In the genomic region with DNA sequence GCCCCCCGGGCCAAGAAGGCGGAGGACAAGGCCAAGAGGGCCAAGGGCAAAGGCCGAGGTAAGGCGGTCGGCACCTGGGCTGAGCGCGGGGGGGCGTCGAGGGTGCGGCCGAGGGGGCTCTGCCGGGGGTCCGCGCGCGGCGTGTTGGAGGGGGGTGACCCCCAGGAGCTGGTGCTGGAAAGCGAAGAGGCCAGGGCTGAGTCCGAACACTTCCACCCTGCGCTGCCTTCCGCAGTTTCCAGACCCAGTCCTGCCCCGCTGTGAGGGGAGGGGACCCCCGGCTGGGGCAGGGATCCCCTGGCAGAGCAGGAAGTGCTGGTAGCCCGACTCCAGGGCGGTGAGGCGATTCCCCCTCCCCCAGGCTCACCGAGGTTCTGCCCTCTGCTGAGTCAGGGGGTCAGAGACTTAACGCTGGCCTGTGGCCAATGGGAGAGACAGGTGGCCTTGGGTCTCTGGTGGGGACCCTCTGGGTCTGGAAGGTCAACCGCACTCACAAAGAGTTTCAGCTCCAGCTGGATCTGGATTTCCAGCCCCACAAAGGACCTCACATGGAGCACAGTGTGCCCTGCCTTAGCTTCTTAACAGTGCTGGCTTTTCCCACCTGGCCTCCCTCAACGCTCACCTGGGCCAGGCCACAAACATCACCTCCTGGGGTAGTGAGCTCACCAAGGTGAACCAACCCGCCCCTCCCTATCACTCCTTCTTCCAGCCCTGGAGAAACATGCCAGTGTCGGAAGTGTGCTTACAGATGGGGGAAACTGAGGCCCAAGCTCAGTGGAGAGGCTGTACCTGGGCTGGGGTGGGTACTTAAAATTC, we compare ENCODE assay signal across 8 cellular contexts. TPM values are rescaled to one million over a fixed set of nuclear protein-coding genes. Genes with fewer than 3 reads are reported as not detected.
A peak's percentile ranks its signal among the peaks of the same experiment; 100 is the strongest.
DNase-seq lines count a peak whose midpoint lies in the region; ATAC-seq, FAIRE-seq and TF ChIP-seq lines count a peak whose summit lies in the region.

No MANE protein-coding gene starts in this region.

- H3K27ac ChIP-seq in ascending aorta (peak overlapping the region; percentile 93 to 97), keratinocyte (ENCODE audit: control insufficient read depth, insufficient read depth, low read length) (peak overlapping the region; percentile 81), stomach (peak overlapping the region; percentile 96 to 98 (median 97))

- H3K9ac ChIP-seq in keratinocyte (ENCODE audit: control insufficient read depth, extremely low read depth, insufficient read depth, low read length): peak overlapping the region; percentile 87

- peak overlapping the region; percentile 39 for H2AFZ ChIP-seq in keratinocyte (ENCODE audit: control insufficient read depth, low read length)

- H3K27me3 ChIP-seq in ascending aorta (no peaks in the 10 kb centered on the region), keratinocyte (ENCODE audit: control insufficient read depth, extremely low read depth, insufficient read depth, low read length) (no peaks in the 10 kb centered on the region), stomach (peaks cover 0 to 7% (median 0%) of the 10 kb centered on the region in 3 donors)

- peak overlapping the region; percentile 51 for H3K4me3 Mint-ChIP-seq in T-helper 1 cell treated with Interleukin-12 subunit alpha and Interleukin-12 subunit beta and Interleukin-4 antibody, amounts not matched to agents 30 μg/mL and 1 μg/mL, for 36 hours

- H3K79me2 ChIP-seq in keratinocyte (ENCODE audit: control insufficient read depth, insufficient read depth, low read length): peaks cover 51% of the 10 kb centered on the region

- no peak overlapping the region for H3K27ac Mint-ChIP-seq in T-helper 1 cell treated with Interleukin-12 subunit alpha and Interleukin-12 subunit beta and Interleukin-4 antibody, amounts not matched to agents 30 μg/mL and 1 μg/mL, for 36 hours

- no peak for TF ChIP-seq EP300 in stomach (IDR thresholded peaks at IDR 0.05)

- WGBS in stomach, 5 donors: 6 to 17% (median 10%) methylated on average over 22 to 32 of the region's 32 CpGs

- no peaks in the 10 kb centered on the region for H3K9me3 Mint-ChIP-seq in T-helper 1 cell treated with Interleukin-12 subunit alpha and Interleukin-12 subunit beta and Interleukin-4 antibody, amounts not matched to agents 30 μg/mL and 1 μg/mL, for 36 hours

- ATAC-seq in HG02642 (IDR thresholded peaks at IDR 0.05; ENCODE audit: poor library complexity, unreplicated experiment) (no peak), GM19324 (IDR thresholded peaks at IDR 0.05; ENCODE audit: low FRiP score, unreplicated experiment) (no peak), GM21360 (IDR thresholded peaks at IDR 0.05; ENCODE audit: unreplicated experiment) (no peak)

- peaks cover 5% of the 10 kb centered on the region for H4K20me1 ChIP-seq in keratinocyte (ENCODE audit: control insufficient read depth, extremely low read depth, insufficient read depth, low read length)

- DNase-seq in T-helper 1 cell (no peak), ascending aorta (ENCODE audit: low spot score in 2 of 2) (no peak), keratinocyte (ENCODE audit: low read depth, low spot score) (no peak), stomach (peak; percentile 52)

- peak; percentile 23 for FAIRE-seq in keratinocyte (lab: Jason Lieb, UNC)

- no peaks in the 10 kb centered on the region for H3K4me1 Mint-ChIP-seq in T-helper 1 cell treated with Interleukin-12 subunit alpha and Interleukin-12 subunit beta and Interleukin-4 antibody, amounts not matched to agents 30 μg/mL and 1 μg/mL, for 36 hours (ENCODE audit: low read depth)

- H3K36me3 Mint-ChIP-seq in T-helper 1 cell treated with Interleukin-12 subunit alpha and Interleukin-12 subunit beta and Interleukin-4 antibody, amounts not matched to agents 30 μg/mL and 1 μg/mL, for 36 hours (ENCODE audit: low read depth): no peaks in the 10 kb centered on the region

- intact Hi-C loops in ascending aorta (cut with DNase I) (no loop called here), stomach (cut with DNase I; ENCODE audit: low total_unique reads) (no loop called here)

- TF ChIP-seq CTCF in ascending aorta (IDR thresholded peaks at IDR 0.05) (no peak), keratinocyte (optimal IDR thresholded peaks at IDR 0.05 in 1 of 3, IDR thresholded peaks at IDR 0.05 in 1 of 3, conservative IDR thresholded peaks at IDR 0.05 in 1 of 3; ENCODE audit: extremely low read depth in 1 of 3, insufficient read depth in 2 of 3, low read length in 3 of 3) (no peak), stomach (IDR thresholded peaks at IDR 0.05) (no peak)

- H3K36me3 ChIP-seq in ascending aorta: no peaks in the 10 kb centered on the region
- H3K36me3 ChIP-seq in keratinocyte (ENCODE audit: control insufficient read depth in 2 of 2, extremely low read depth in 1 of 2, insufficient read depth in 2 of 2, low read length in 2 of 2): peaks cover 7 to 10% of the 10 kb centered on the region in 2 experiments
- peaks cover 0 to 3% (median 0%) of the 10 kb centered on the region in 4 donors for H3K36me3 ChIP-seq in stomach

- no peaks in the 10 kb centered on the region for H3K9me1 ChIP-seq in keratinocyte (ENCODE audit: control insufficient read depth, extremely low read depth, insufficient read depth, low read length)

- peak overlapping the region; percentile 64 to 99 for H3K4me3 ChIP-seq in ascending aorta
- H3K4me3 ChIP-seq in keratinocyte (ENCODE audit: control insufficient read depth in 2 of 3, extremely low read depth in 1 of 3, insufficient read depth in 2 of 3, low read depth in 1 of 3, low read length in 3 of 3): peak overlapping the region; percentile 72 to 82 (median 82)
- peak overlapping the region; percentile 66 to 85 (median 80) for H3K4me3 ChIP-seq in stomach

- peaks cover 6 to 18% of the 10 kb centered on the region in 2 donors for H3K4me1 ChIP-seq in ascending aorta
- H3K4me1 ChIP-seq in keratinocyte (ENCODE audit: control insufficient read depth, extremely low read depth, insufficient read depth, low read length): peaks cover 28% of the 10 kb centered on the region
- H3K4me1 ChIP-seq in stomach: peaks cover 33 to 73% (median 65%) of the 10 kb centered on the region in 4 donors

- peaks cover 38% of the 10 kb centered on the region for H3K27me3 Mint-ChIP-seq in T-helper 1 cell treated with Interleukin-12 subunit alpha and Interleukin-12 subunit beta and Interleukin-4 antibody, amounts not matched to agents 30 μg/mL and 1 μg/mL, for 36 hours (ENCODE audit: low read depth)

- dilution Hi-C loops in keratinocyte (cut with MboI; ENCODE audit: extremely low pct_ligation_motif_present, low sequenced_read_pairs): no loop called here

- H3K9me3 ChIP-seq in ascending aorta (no peaks in the 10 kb centered on the region), keratinocyte (ENCODE audit: control insufficient read depth, low read depth, low read length) (no peaks in the 10 kb centered on the region), stomach (no peaks in the 10 kb centered on the region)

- peak overlapping the region; percentile 99 for H3K4me2 ChIP-seq in keratinocyte (ENCODE audit: control insufficient read depth, extremely low read depth, insufficient read depth, low read depth, low read length)

- TF ChIP-seq POLR2A in stomach (IDR thresholded peaks at IDR 0.05): no peak

RNA-seq across cellular contexts. Expression of gene SYNC, which starts 39.8 kb away (rescaled TPM):
- total RNA-seq in ascending aorta (87.3 TPM), stomach (10 to 100 TPM; 12.3 to 38.5 (median 22.8) TPM)
- polyA plus RNA-seq in keratinocyte (11.2 to 12.0 TPM (median 11.2 TPM) in 3 replicates), stomach (10 to 100 TPM in 1 of 3 donors, 1 to 10 TPM in 2; 5.5 to 11.6 (median 6.0) TPM)
- 2.0 TPM for polyA plus RNA-seq in keratinocyte (2011; ENCODE audit: low read depth)
- polyA plus RNA-seq in keratinocyte (2011; cell fraction: cytosol; rRNA removed): 14.5 and 17.2 TPM in 2 replicates
- 12.3 and 14.8 TPM in 2 replicates for polyA plus RNA-seq in keratinocyte (2011; cell fraction: nucleus; rRNA removed)
- polyA plus RNA-seq in keratinocyte (2012; ENCODE audit: low replicate concordance): 1.3 and 12.0 TPM in 2 replicates
- 9.7 to 19.1 TPM (median 14.7 TPM) in 3 replicates for polyA minus RNA-seq in keratinocyte
- polyA minus RNA-seq in keratinocyte (2011; cell fraction: cytosol; rRNA and poly(A)+ RNA removed): 16.7 TPM
- polyA minus RNA-seq in keratinocyte (2011; cell fraction: nucleus; rRNA and poly(A)+ RNA removed): 2.8 and 8.0 TPM in 2 replicates
